Comparison of ENCODE assay signal across 23 cellular contexts in the genomic region with DNA sequence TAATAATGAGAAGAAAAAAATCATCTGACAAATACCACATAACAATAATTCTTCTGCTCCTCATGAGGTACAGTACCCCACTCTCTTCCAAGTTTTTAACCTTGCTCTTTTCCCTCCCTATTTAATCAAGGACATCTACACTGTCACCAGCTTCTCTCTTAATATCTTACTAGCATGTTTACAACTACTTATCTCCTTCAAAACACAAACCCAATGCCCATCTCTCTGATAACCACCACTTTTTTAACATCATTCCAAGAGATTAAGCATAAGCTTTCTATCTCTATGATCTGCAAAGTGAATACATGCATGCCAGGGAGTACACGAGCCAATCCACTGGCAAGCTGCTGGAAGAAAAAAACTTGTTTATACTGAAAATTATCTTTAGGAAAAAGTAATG. TPM values are rescaled to one million over a fixed set of nuclear protein-coding genes. Genes with fewer than 3 reads are reported as not detected.
A peak's percentile ranks its signal among the peaks of the same experiment; 100 is the strongest.
DNase-seq lines count a peak whose midpoint lies in the region; ATAC-seq, FAIRE-seq and TF ChIP-seq lines count a peak whose summit lies in the region.
"Had no signal": no experiment of that assay in that cellular context is flagged by ENCODE, and none has a peak within 500 bp of the region (broad histone marks: within the 10 kb centered on the region; RNA-seq: fewer than 3 reads in every experiment).

No MANE protein-coding gene starts in this region.

- no peak overlapping the region for H3K4me3 ChIP-seq in coronary artery
- H3K4me3 ChIP-seq: A549, Peyer's patch had no signal

- ATAC-seq in CD4-positive, alpha-beta T cell (ENCODE audit: poor library complexity): no peak
- no peak for ATAC-seq in T-helper 17 cell
- no peak for ATAC-seq in stimulated activated naive B cell treated with anti-CD40 and anti-IgM and Interleukin-4, amounts not matched to agents 10 μg/mL and 1 μg/mL and 100 μg/mL, for 72 hours (replicated peaks)
- ATAC-seq: A549, HCT116 had no signal

- no peaks in the 10 kb centered on the region for H3K27me3 Mint-ChIP-seq in CD4-positive, alpha-beta T cell
- H3K27me3 Mint-ChIP-seq in T-helper 17 cell: no peaks in the 10 kb centered on the region
- peaks cover 0 to 4% (median 0%) of the 10 kb centered on the region in 3 donors for H3K27me3 Mint-ChIP-seq in immature natural killer cell (ENCODE audit: low read depth in 3 of 3)
- H3K27me3 Mint-ChIP-seq in stimulated activated naive B cell treated with anti-CD40 and anti-IgM and Interleukin-4, amounts not matched to agents 10 μg/mL and 1 μg/mL and 100 μg/mL, for 72 hours: no peaks in the 10 kb centered on the region
- H3K27me3 Mint-ChIP-seq: B cell had no signal

- CTCF ChIA-PET in CD4-positive, alpha-beta T cell (lab: Charles Lee): no interaction called here

- no peak overlapping the region for H3K4me3 Mint-ChIP-seq in CD4-positive, alpha-beta T cell
- H3K4me3 Mint-ChIP-seq in T-helper 17 cell (no peak overlapping the region), immature natural killer cell (no peak overlapping the region)
- no peak overlapping the region for H3K4me3 Mint-ChIP-seq in stimulated activated naive B cell treated with anti-CD40 and anti-IgM and Interleukin-4, amounts not matched to agents 10 μg/mL and 1 μg/mL and 100 μg/mL, for 72 hours
- H3K4me3 Mint-ChIP-seq: B cell, CD14-positive monocyte had no signal

- TF ChIP-seq CTCF in CD4-positive, alpha-beta T cell (IDR thresholded peaks at IDR 0.05): no peak
- TF ChIP-seq CTCF in D721Med (IDR thresholded peaks at IDR 0.05; ENCODE audit: insufficient read depth, missing control alignments): no peak
- TF ChIP-seq CTCF in coronary artery (IDR thresholded peaks at IDR 0.05): no peak

- H3K27ac ChIP-seq in CD4-positive, alpha-beta T cell (ENCODE audit: low read depth, low read length): no peak overlapping the region
- no peak overlapping the region for H3K27ac ChIP-seq in coronary artery
- H3K27ac ChIP-seq: A549, Peyer's patch had no signal

- peaks cover 18% of the 10 kb centered on the region for H3K36me3 Mint-ChIP-seq in CD4-positive, alpha-beta T cell (ENCODE audit: low read depth)
- H3K36me3 Mint-ChIP-seq in T-helper 17 cell (ENCODE audit: low read depth): peaks cover 8% of the 10 kb centered on the region
- H3K36me3 Mint-ChIP-seq in immature natural killer cell: peaks cover 0 to 4% (median 0%) of the 10 kb centered on the region in 3 donors
- peaks cover 2 to 8% of the 10 kb centered on the region in 2 donors for H3K36me3 Mint-ChIP-seq in stimulated activated naive B cell treated with anti-CD40 and anti-IgM and Interleukin-4, amounts not matched to agents 10 μg/mL and 1 μg/mL and 100 μg/mL, for 72 hours

- POLR2A ChIA-PET in CD4-positive, alpha-beta T cell (lab: Charles Lee): interaction anchor here (1.1 kb wide), 1 partner anchor 10 kb away, joined by 9 read pairs; a partner anchor contains a TSS

- H3K9me3 ChIP-seq in CD4-positive, alpha-beta T cell (ENCODE audit: control insufficient read depth, low read length): no peaks in the 10 kb centered on the region
- H3K9me3 ChIP-seq in T-helper 17 cell (ENCODE audit: control insufficient read depth, low read length, poor library complexity, severe bottlenecking): no peaks in the 10 kb centered on the region
- H3K9me3 ChIP-seq: A549, Peyer's patch had no signal

- FAIRE-seq in D721Med (lab: Jason Lieb, UNC): peak; percentile 61
- FAIRE-seq: A549 had no signal

- H3K27me3 ChIP-seq in CD4-positive, alpha-beta T cell (ENCODE audit: control insufficient read depth, insufficient read depth, low read length): no peaks in the 10 kb centered on the region
- H3K27me3 ChIP-seq: Peyer's patch had no signal

- peak overlapping the region; percentile 5 for H3K27ac Mint-ChIP-seq in CD4-positive, alpha-beta T cell
- peak overlapping the region; percentile 67 for H3K27ac Mint-ChIP-seq in T-helper 17 cell
- H3K27ac Mint-ChIP-seq in immature natural killer cell: peak overlapping the region in 1 of 6 donors; percentile 38
- no peak overlapping the region for H3K27ac Mint-ChIP-seq in stimulated activated naive B cell treated with anti-CD40 and anti-IgM and Interleukin-4, amounts not matched to agents 10 μg/mL and 1 μg/mL and 100 μg/mL, for 72 hours
- H3K27ac Mint-ChIP-seq: B cell, CD14-positive monocyte had no signal

- intact Hi-C loops in CD4-positive, alpha-beta T cell (cut with DNase I, micrococcal nuclease): no loop called here

- no peak for TF ChIP-seq POLR2A in erythroblast (IDR thresholded peaks at IDR 0.05; ENCODE audit: low read length)

- DNase-seq in CD4-positive, alpha-beta T cell: no peak
- DNase-seq in D721Med (ENCODE audit: insufficient read length, low spot score) (no peak), T-helper 17 cell (no peak), erythroblast (lab: John Stamatoyannopoulos, UW) (peak; percentile 20 to 63), coronary artery (ENCODE audit: low spot score) (no peak), immature natural killer cell (no peak), GM19240 (ENCODE audit: insufficient read length, low spot score) (no peak)
- DNase-seq in stimulated activated naive B cell treated with anti-CD40 and anti-IgM and Interleukin-4, amounts not matched to agents 10 μg/mL and 1 μg/mL and 100 μg/mL, for 72 hours: no peak
- DNase-seq: COR-L47, DMS 273 treated with DMSO at 0.1 percent for 48 hours, DMS79 treated with DMSO at 0.1 percent for 48 hours, GOT3, Kasumi-1, NCI-H1417, NCI-H1694 treated with DMSO at 0.1 percent for 48 hours, NCI-H2081 treated with DMSO at 0.1 percent for 48 hours, NCI-H2171 treated with DMSO at 0.1 percent for 48 hours, NCI-H524 treated with DMSO at 0.1 percent for 48 hours, Peyer's patch had no signal

- no peaks in the 10 kb centered on the region for H3K9me3 Mint-ChIP-seq in CD4-positive, alpha-beta T cell
- no peaks in the 10 kb centered on the region for H3K9me3 Mint-ChIP-seq in immature natural killer cell
- H3K9me3 Mint-ChIP-seq in stimulated activated naive B cell treated with anti-CD40 and anti-IgM and Interleukin-4, amounts not matched to agents 10 μg/mL and 1 μg/mL and 100 μg/mL, for 72 hours: peaks cover 0 to 2% of the 10 kb centered on the region in 2 donors
- H3K9me3 Mint-ChIP-seq: CD14-positive monocyte had no signal

- H3K4me1 Mint-ChIP-seq in CD4-positive, alpha-beta T cell (ENCODE audit: low read depth): peaks cover 78% of the 10 kb centered on the region
- H3K4me1 Mint-ChIP-seq in T-helper 17 cell (peaks cover 43% of the 10 kb centered on the region), immature natural killer cell (peaks cover 45 to 59% of the 10 kb centered on the region in 2 donors)
- H3K4me1 Mint-ChIP-seq in stimulated activated naive B cell treated with anti-CD40 and anti-IgM and Interleukin-4, amounts not matched to agents 10 μg/mL and 1 μg/mL and 100 μg/mL, for 72 hours: peaks cover 18 to 22% of the 10 kb centered on the region in 2 donors

RNA-seq across cellular contexts. Expression of a gene that starts 10.3 kb away (rescaled TPM):
- 10 to 100 TPM; 76.2 to 80.7 TPM for total RNA-seq in CD4-positive, alpha-beta T cell
- 10 to 100 TPM; 87.6 to 95.6 TPM for total RNA-seq in T-helper 17 cell
- polyA plus RNA-seq in immature natural killer cell: 10 to 100 TPM; 20.1 to 23.5 (median 21.5) TPM

Comparison
In these comparisons a context has a peak if more than half of its experiments do, and no peak if none do; other contexts are left out.
1. DNase-seq: peak in erythroblast (2 of 2); none in CD4-positive, alpha-beta T cell (0 of 10), D721Med (single experiment), T-helper 17 cell (0 of 3), coronary artery (single experiment), immature natural killer cell (0 of 3), GM19240 (single experiment) and stimulated activated naive B cell treated with anti-CD40 and anti-IgM and Interleukin-4, amounts not matched to agents 10 μg/mL and 1 μg/mL and 100 μg/mL, for 72 hours (single experiment).